In genomic region chr17:68319420-68320162, GRCh38 we compare ENCODE assay signal across 17 cellular contexts. TPM values are rescaled to one million over a fixed set of nuclear protein-coding genes. Genes with fewer than 3 reads are reported as not detected.
A peak's percentile ranks its signal among the peaks of the same experiment; 100 is the strongest.
DNase-seq lines count a peak whose midpoint lies in the region; ATAC-seq and TF ChIP-seq lines count a peak whose summit lies in the region.
"Had no signal": no experiment of that assay in that cellular context is flagged by ENCODE, and none has a peak within 500 bp of the region (broad histone marks: within the 10 kb centered on the region; RNA-seq: fewer than 3 reads in every experiment).

No MANE protein-coding gene starts in this region.

- H3K4me3 ChIP-seq in GM12865 (ENCODE audit: low read depth, low read length), result no peak overlapping the region
- no peak overlapping the region for H3K4me3 ChIP-seq in NB4 (ENCODE audit: low read depth, low read length)
- peak overlapping the region; percentile 23 for H3K4me3 ChIP-seq in psoas muscle

- ATAC-seq in psoas muscle (peak; percentile 67 to 77 (median 72)), HG03135 (IDR thresholded peaks at IDR 0.05; ENCODE audit: unreplicated experiment) (no peak)

- TF ChIP-seq CTCF in GM12865 (IDR thresholded peaks at IDR 0.05; ENCODE audit: insufficient read depth, low read depth, low read length, missing control alignments) (no peak), NB4 (IDR thresholded peaks at IDR 0.05; ENCODE audit: low read depth, low read length) (no peak), psoas muscle (IDR thresholded peaks at IDR 0.05) (no peak)

- no peak for TF ChIP-seq POLR2A in NB4 (IDR thresholded peaks at IDR 0.05; ENCODE audit: extremely low read depth, insufficient read length)

- peak; percentile 15 for DNase-seq in GM12865 (ENCODE audit: low read depth)
- DNase-seq in NB4 (ENCODE audit: low read depth), result peak; percentile 62
- peak; percentile 63 for DNase-seq in cerebellar cortex (ENCODE audit: low spot score)
- DNase-seq in psoas muscle, result peak in 1 of 2 donors; percentile 74
- no peak for DNase-seq in hepatic stellate cell (ENCODE audit: low spot score)
- no peak for DNase-seq in inferior parietal cortex (ENCODE audit: extremely low spot score)
- DNase-seq: activated CD4-positive, alpha-beta T cell treated with anti-CD3 and anti-CD28 coated beads for 4 hours; activated naive CD4-positive, alpha-beta T cell treated with anti-CD3 and anti-CD28 coated beads, Interleukin-2, amount 50 U/mL, for 16 hours; activated T-cell treated with anti-CD3 and anti-CD28 coated beads for 4 hours; brain microvascular endothelial cell; DND-41; NCI-H1930; NCI-H524 treated with DMSO at 0.1 percent for 48 hours; stimulated activated naive CD4-positive, alpha-beta T cell had no signal

- no peaks in the 10 kb centered on the region for H3K36me3 ChIP-seq in psoas muscle (ENCODE audit: insufficient read depth in 1 of 2, low read depth in 1 of 2)
- H3K36me3 ChIP-seq: brain microvascular endothelial cell had no signal

- WGBS in psoas muscle, 3 donors, result 77 to 83% (median 82%) methylated on average over 12 of the region's 12 CpGs

- H3K27ac ChIP-seq in psoas muscle, result peak overlapping the region; percentile 99
- H3K27ac ChIP-seq: brain microvascular endothelial cell, C4-2B had no signal

- intact Hi-C loops in psoas muscle (cut with DNase I), result loop anchor here in 1 of 2 donors (2.0 to 5.0 kb wide), 2 partner anchors 29 to 143 kb away; partner anchors contain the start of genes ARSG and SLC16A6

- no peaks in the 10 kb centered on the region for H3K9me3 ChIP-seq in psoas muscle

- H3K27me3 ChIP-seq in psoas muscle (ENCODE audit: insufficient read depth in 3 of 3, low read length in 2 of 3), result no peaks in the 10 kb centered on the region
- H3K27me3 ChIP-seq: brain microvascular endothelial cell had no signal

- peaks cover 43% of the 10 kb centered on the region for H3K4me1 ChIP-seq in psoas muscle

RNA-seq across cellular contexts. Expression of gene ARSG, which starts 28.3 kb away (rescaled TPM):
- total RNA-seq in psoas muscle, result 1 to 10 TPM; 2.1 to 6.1 (median 3.1) TPM
- polyA plus RNA-seq in psoas muscle, result 1 to 10 TPM; 1.7 to 3.7 (median 1.9) TPM

RNA-seq across cellular contexts. Expression of gene SLC16A6, which starts 28.7 kb away (rescaled TPM):
- 10 to 100 TPM in 1 of 4 donors, 1 to 10 TPM in 2, under 1 TPM in 1; 0.82 to 47.7 (median 6.4) TPM for total RNA-seq in psoas muscle
- polyA plus RNA-seq in psoas muscle, result 10 to 100 TPM in 1 of 3 donors, under 1 TPM in 2; 0.75 to 31.1 (median 0.86) TPM
- total RNA-seq: HT-29 had no signal

Comparison
In these comparisons a context has a peak if more than half of its experiments do, and no peak if none do; other contexts are left out.
1. DNase-seq: peak in GM12865 (single experiment), NB4 (single experiment) and cerebellar cortex (single experiment); none in hepatic stellate cell (single experiment) and inferior parietal cortex (single experiment).